ENCODE assay signal across 29 cellular contexts in genomic region chr4:189897667-189898066, GRCh38.
"Had no signal": no experiment of that assay in that cellular context is flagged by ENCODE, and none has a peak within 500 bp of the region (broad histone marks: within the 10 kb centered on the region; RNA-seq: fewer than 3 reads in every experiment).

No MANE protein-coding gene starts in this region.

- ATAC-seq: stimulated activated effector memory CD8-positive, alpha-beta T cell treated with anti-CD3 and anti-CD28 coated beads, Interleukin-12 subunit alpha, Interleukin-12 subunit beta, amount 100 ng/mL, for 72 hours; stimulated activated memory B cell treated with anti-CD40 and anti-IgM and Interleukin-4, amounts not matched to agents 10 μg/mL and 1 μg/mL and 100 μg/mL, for 72 hours; stimulated activated naive B cell treated with anti-CD40 and anti-IgM and Interleukin-4, amounts not matched to agents 10 μg/mL and 1 μg/mL and 100 μg/mL, for 72 hours; stimulated activated naive CD8-positive, alpha-beta T cell treated with anti-CD3 and anti-CD28 coated beads, Interleukin-15, amount 100 ng/mL, for 72 hours; stimulated activated naive CD8-positive, alpha-beta T cell treated with anti-CD3 and anti-CD28 coated beads, Interleukin-15, Interleukin-2, amounts not matched to agents 100 U/mL and 50 U/mL, for 24 hours; upper lobe of right lung had no signal

- H3K27me3 Mint-ChIP-seq: stimulated activated memory B cell treated with anti-CD40 and anti-IgM and Interleukin-4, amounts not matched to agents 10 μg/mL and 1 μg/mL and 100 μg/mL, for 72 hours; stimulated activated naive CD8-positive, alpha-beta T cell treated with anti-CD3 and anti-CD28 coated beads, Interleukin-15, amount 100 ng/mL, for 72 hours; stimulated activated naive CD8-positive, alpha-beta T cell treated with anti-CD3 and anti-CD28 coated beads, Interleukin-15, Interleukin-2, amounts not matched to agents 100 ng/mL and 50 ng/mL, for 24 hours; type B pancreatic cell had no signal

- H3K9me3 ChIP-seq: stomach, suprapubic skin, testis, thoracic aorta, thyroid gland, tibial artery, tibial nerve, transverse colon, upper lobe of left lung, upper lobe of right lung, uterus, vagina had no signal

- FAIRE-seq: urothelium cell line had no signal

- H3K27me3 ChIP-seq: stomach, suprapubic skin, testis, thyroid gland, tibial artery, tibial nerve, transverse colon, upper lobe of left lung, upper lobe of right lung, uterus, vagina had no signal

- H3K27ac Mint-ChIP-seq: stimulated activated effector memory CD8-positive, alpha-beta T cell treated with anti-CD3 and anti-CD28 coated beads, Interleukin-12 subunit alpha, Interleukin-12 subunit beta, amount 100 ng/mL, for 72 hours; stimulated activated memory B cell treated with anti-CD40 and anti-IgM and Interleukin-4, amounts not matched to agents 10 μg/mL and 1 μg/mL and 100 μg/mL, for 72 hours; stimulated activated naive B cell treated with anti-CD40 and anti-IgM and Interleukin-4, amounts not matched to agents 10 μg/mL and 1 μg/mL and 100 μg/mL, for 72 hours; stimulated activated naive CD8-positive, alpha-beta T cell treated with anti-CD3 and anti-CD28 coated beads, Interleukin-15, amount 100 ng/mL, for 72 hours; stimulated activated naive CD8-positive, alpha-beta T cell treated with anti-CD3 and anti-CD28 coated beads, Interleukin-15, Interleukin-2, amounts not matched to agents 100 ng/mL and 50 ng/mL, for 24 hours; type B pancreatic cell had no signal

- H3K36me3 ChIP-seq: stomach, suprapubic skin, thoracic aorta, thyroid gland, tibial artery, tibial nerve, transverse colon, upper lobe of left lung, upper lobe of right lung, uterus, vagina had no signal

- H3K4me1 ChIP-seq: stomach, suprapubic skin, testis, thyroid gland, tibial artery, tibial nerve, transverse colon, upper lobe of left lung, upper lobe of right lung, uterus, vagina had no signal

- H3K4me1 Mint-ChIP-seq: stimulated activated effector memory CD8-positive, alpha-beta T cell treated with anti-CD3 and anti-CD28 coated beads, Interleukin-12 subunit alpha, Interleukin-12 subunit beta, amount 100 ng/mL, for 72 hours; stimulated activated memory B cell treated with anti-CD40 and anti-IgM and Interleukin-4, amounts not matched to agents 10 μg/mL and 1 μg/mL and 100 μg/mL, for 72 hours; stimulated activated naive B cell treated with anti-CD40 and anti-IgM and Interleukin-4, amounts not matched to agents 10 μg/mL and 1 μg/mL and 100 μg/mL, for 72 hours; stimulated activated naive CD8-positive, alpha-beta T cell treated with anti-CD3 and anti-CD28 coated beads, Interleukin-15, amount 100 ng/mL, for 72 hours had no signal

- H3K9me3 Mint-ChIP-seq: stimulated activated effector memory CD8-positive, alpha-beta T cell treated with anti-CD3 and anti-CD28 coated beads, Interleukin-12 subunit alpha, Interleukin-12 subunit beta, amount 100 ng/mL, for 72 hours; stimulated activated naive CD8-positive, alpha-beta T cell treated with anti-CD3 and anti-CD28 coated beads, Interleukin-15, Interleukin-2, amounts not matched to agents 100 ng/mL and 50 ng/mL, for 24 hours had no signal

- DNase-seq: stimulated activated CD4-positive, alpha-beta T cell treated with anti-CD3 and anti-CD28 coated beads, Interleukin-2, amount 100 ng/mL, for 48 hours; stimulated activated CD4-positive, alpha-beta T cell treated with anti-CD3 and anti-CD28 coated beads, Interleukin-4, amount 100 ng/mL, for 1 hour; stimulated activated CD4-positive, alpha-beta T cell treated with anti-CD3 and anti-CD28 coated beads, Interleukin-4, amount 100 ng/mL, for 24 hours; stimulated activated CD4-positive, alpha-beta T cell treated with anti-CD3 and anti-CD28 coated beads, Interleukin-4, amount 100 ng/mL, for 4 hours; stimulated activated CD8-positive, alpha-beta memory T cell treated with anti-CD3 and anti-CD28 coated beads, Interleukin-4, amount 100 ng/mL, for 48 hours; stimulated activated naive B cell treated with anti-CD40 and anti-IgM and Interleukin-4, amounts not matched to agents 10 μg/mL and 1 μg/mL and 100 μg/mL, for 72 hours; stimulated activated naive CD4-positive, alpha-beta T cell; stimulated activated naive CD4-positive, alpha-beta T cell treated with Interleukin-2 at 50 U/mL for 16 hours; stimulated activated naive CD8-positive, alpha-beta T cell treated with anti-CD3 and anti-CD28 coated beads, Interleukin-15, amount 100 ng/mL, for 72 hours; stimulated activated naive CD8-positive, alpha-beta T cell treated with anti-CD3 and anti-CD28 coated beads, Interleukin-15, Interleukin-2, amounts not matched to agents 100 U/mL and 50 U/mL, for 24 hours; stomach; substantia nigra; testis; thyroid gland; tibial artery; transverse colon; trophoblast cell; upper lobe of left lung; upper lobe of right lung; uterus had no signal

- H3K4me3 ChIP-seq: stomach, suprapubic skin, testis, thoracic aorta, thyroid gland, tibial artery, tibial nerve, transverse colon, upper lobe of left lung, upper lobe of right lung, uterus, vagina had no signal

- H3K4me3 Mint-ChIP-seq: stimulated activated effector memory CD8-positive, alpha-beta T cell treated with anti-CD3 and anti-CD28 coated beads, Interleukin-12 subunit alpha, Interleukin-12 subunit beta, amount 100 ng/mL, for 72 hours; stimulated activated memory B cell treated with anti-CD40 and anti-IgM and Interleukin-4, amounts not matched to agents 10 μg/mL and 1 μg/mL and 100 μg/mL, for 72 hours; stimulated activated naive B cell treated with anti-CD40 and anti-IgM and Interleukin-4, amounts not matched to agents 10 μg/mL and 1 μg/mL and 100 μg/mL, for 72 hours; stimulated activated naive CD8-positive, alpha-beta T cell treated with anti-CD3 and anti-CD28 coated beads, Interleukin-15, amount 100 ng/mL, for 72 hours; stimulated activated naive CD8-positive, alpha-beta T cell treated with anti-CD3 and anti-CD28 coated beads, Interleukin-15, Interleukin-2, amounts not matched to agents 100 ng/mL and 50 ng/mL, for 24 hours; type B pancreatic cell had no signal

- H3K36me3 Mint-ChIP-seq: stimulated activated effector memory CD8-positive, alpha-beta T cell treated with anti-CD3 and anti-CD28 coated beads, Interleukin-12 subunit alpha, Interleukin-12 subunit beta, amount 100 ng/mL, for 72 hours; type B pancreatic cell had no signal

- H3K27ac ChIP-seq: stomach, suprapubic skin, testis, thoracic aorta, thyroid gland, tibial artery, tibial nerve, transverse colon, upper lobe of left lung, upper lobe of right lung, uterus, vagina had no signal
